15 cellular contexts compared by ENCODE assay signal in the genomic region with DNA sequence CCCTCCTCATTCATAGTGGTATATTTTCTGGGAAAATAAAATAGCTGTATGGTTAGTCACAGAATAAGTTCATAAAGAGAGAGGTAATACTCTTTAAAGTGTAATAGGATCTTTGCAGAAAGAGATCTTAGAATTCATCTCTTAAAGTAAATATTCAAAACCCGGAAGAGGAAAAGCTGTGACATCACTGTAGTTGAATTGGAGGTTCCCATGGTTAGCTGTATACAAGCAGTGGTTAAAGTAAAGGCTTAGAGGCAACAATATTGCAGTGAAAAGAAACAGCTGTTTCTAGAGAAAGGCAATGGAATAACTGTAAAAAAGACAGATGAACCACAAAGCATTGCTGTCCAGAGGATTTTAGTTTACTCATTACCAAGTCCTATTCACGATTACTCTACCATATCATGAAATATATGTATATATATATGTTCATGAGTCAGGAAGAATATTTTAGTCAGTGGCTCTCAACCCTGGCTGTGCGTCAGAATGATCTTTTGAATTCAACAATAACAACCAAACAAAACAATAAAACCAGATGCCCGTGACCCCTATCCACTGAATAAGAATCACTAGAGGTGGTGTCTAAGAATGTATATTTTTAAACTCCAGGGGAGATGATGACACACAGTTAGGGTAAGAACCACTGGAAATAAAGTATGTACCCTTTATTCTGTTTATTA. TPM values are rescaled to one million over a fixed set of nuclear protein-coding genes. Genes with fewer than 3 reads are reported as not detected.
DNase-seq lines count a peak whose midpoint lies in the region; ATAC-seq and TF ChIP-seq lines count a peak whose summit lies in the region.
"Had no signal": no experiment of that assay in that cellular context is flagged by ENCODE, and none has a peak within 500 bp of the region (broad histone marks: within the 10 kb centered on the region; RNA-seq: fewer than 3 reads in every experiment).

No MANE protein-coding gene starts in this region.

- H3K36me3 Mint-ChIP-seq in activated T-cell treated with anti-CD3 and anti-CD28 coated beads, Interleukin-2, amount 50 U/mL, for 72 hours (ENCODE audit: insufficient read depth in 2 of 2), result peaks cover 6 to 18% of the 10 kb centered on the region in 2 donors
- peaks cover 50% of the 10 kb centered on the region for H3K36me3 Mint-ChIP-seq in activated naive CD8-positive, alpha-beta T cell treated with anti-CD3 and anti-CD28 coated beads for 36 hours

- no peak overlapping the region for H3K27ac ChIP-seq in WERI-Rb-1
- H3K27ac ChIP-seq: epithelial cell of prostate, neural progenitor cell had no signal

- no peaks in the 10 kb centered on the region for H3K27me3 Mint-ChIP-seq in activated T-cell treated with anti-CD3 and anti-CD28 coated beads, Interleukin-2, amount 50 U/mL, for 72 hours (ENCODE audit: low read depth)
- no peaks in the 10 kb centered on the region for H3K27me3 Mint-ChIP-seq in activated naive CD8-positive, alpha-beta T cell treated with anti-CD3 and anti-CD28 coated beads for 36 hours

- TF ChIP-seq CTCF in WERI-Rb-1 (IDR thresholded peaks at IDR 0.05; ENCODE audit: low read depth, low read length), result no peak

- no peaks in the 10 kb centered on the region for H3K9me3 ChIP-seq in WERI-Rb-1 (ENCODE audit: severe bottlenecking)

- peaks cover 56% of the 10 kb centered on the region for H3K4me1 Mint-ChIP-seq in activated T-cell treated with anti-CD3 and anti-CD28 coated beads, Interleukin-2, amount 50 U/mL, for 72 hours (ENCODE audit: low read depth)
- peaks cover 50% of the 10 kb centered on the region for H3K4me1 Mint-ChIP-seq in activated naive CD8-positive, alpha-beta T cell treated with anti-CD3 and anti-CD28 coated beads for 36 hours

- no peaks in the 10 kb centered on the region for H3K9me3 Mint-ChIP-seq in activated T-cell treated with anti-CD3 and anti-CD28 coated beads, Interleukin-2, amount 50 U/mL, for 72 hours
- peaks cover 7% of the 10 kb centered on the region for H3K9me3 Mint-ChIP-seq in activated naive CD8-positive, alpha-beta T cell treated with anti-CD3 and anti-CD28 coated beads for 36 hours
- H3K9me3 Mint-ChIP-seq: H9, neural progenitor cell had no signal

- peak overlapping the region; percentile 72 for H3K27ac Mint-ChIP-seq in activated T-cell treated with anti-CD3 and anti-CD28 coated beads, Interleukin-2, amount 50 U/mL, for 72 hours
- H3K27ac Mint-ChIP-seq in activated naive CD8-positive, alpha-beta T cell treated with anti-CD3 and anti-CD28 coated beads for 36 hours, result peak overlapping the region; percentile 76
- H3K27ac Mint-ChIP-seq: H9, neural progenitor cell had no signal

- DNase-seq in activated T-cell treated with anti-CD3 and anti-CD28 coated beads, Interleukin-2, amount 50 U/mL, for 72 hours, result peak in 1 of 2 donors; percentile 6
- DNase-seq in activated T-cell treated with anti-CD3 and anti-CD28 coated beads, Interleukin-2, amount 50 U/mL, for 1 hour, result no peak
- DNase-seq in activated naive CD8-positive, alpha-beta T cell treated with anti-CD3 and anti-CD28 coated beads for 36 hours, result no peak
- DNase-seq in glomerular visceral epithelial cell (ENCODE audit: extremely low spot score) (peak; percentile 30), stromal cell of bone marrow (ENCODE audit: low read depth) (peak; percentile 12), WERI-Rb-1 (no peak), SKM-1 (lab: John Stamatoyannopoulos, UW; ENCODE audit: unreplicated experiment) (no peak)
- DNase-seq: activated CD4-positive, alpha-beta T cell treated with anti-CD3 and anti-CD28 coated beads for 4 hours; H9; kidney; NCI-H510A treated with DMSO at 0.1 percent for 48 hours; SHP77 treated with DMSO at 0.1 percent for 48 hours had no signal

- peaks cover 32% of the 10 kb centered on the region for H3K36me3 ChIP-seq in WERI-Rb-1

- ATAC-seq in activated T-cell treated with anti-CD3 and anti-CD28 coated beads, Interleukin-2, amount 50 U/mL, for 72 hours (replicated peaks in 1 of 2), result no peak
- ATAC-seq in GM21526 (IDR thresholded peaks at IDR 0.05; ENCODE audit: low FRiP score, unreplicated experiment), result no peak

- no peaks in the 10 kb centered on the region for H3K27me3 ChIP-seq in WERI-Rb-1 (ENCODE audit: insufficient read depth, low read depth, severe bottlenecking)
- H3K27me3 ChIP-seq: neural progenitor cell had no signal

- H3K4me3 Mint-ChIP-seq in activated T-cell treated with anti-CD3 and anti-CD28 coated beads, Interleukin-2, amount 50 U/mL, for 72 hours, result peak overlapping the region; percentile 45 to 68
- no peak overlapping the region for H3K4me3 Mint-ChIP-seq in activated naive CD8-positive, alpha-beta T cell treated with anti-CD3 and anti-CD28 coated beads for 36 hours
- H3K4me3 Mint-ChIP-seq: H9, neural progenitor cell had no signal

- H3K4me3 ChIP-seq in WERI-Rb-1 (ENCODE audit: low read depth, low read length), result no peak overlapping the region
- H3K4me3 ChIP-seq: neural progenitor cell had no signal

RNA-seq across cellular contexts. Expression of a gene that starts 4.7 kb away (rescaled TPM):
- 10 to 100 TPM; 24.1 to 30.7 TPM for total RNA-seq in activated T-cell treated with anti-CD3 and anti-CD28 coated beads, Interleukin-2, amount 50 U/mL, for 72 hours
- total RNA-seq in activated naive CD8-positive, alpha-beta T cell treated with anti-CD3 and anti-CD28 coated beads for 36 hours, result 10 to 100 TPM; 33.8 to 34.5 TPM

Comparison
In these comparisons a context has a peak if more than half of its experiments do, and no peak if none do; other contexts are left out.
1. DNase-seq: peak in glomerular visceral epithelial cell (single experiment) and stromal cell of bone marrow (single experiment); none in activated T-cell treated with anti-CD3 and anti-CD28 coated beads, Interleukin-2, amount 50 U/mL, for 1 hour (single experiment), activated naive CD8-positive, alpha-beta T cell treated with anti-CD3 and anti-CD28 coated beads for 36 hours (single experiment), WERI-Rb-1 (single experiment) and SKM-1 (single experiment).